ENCODE assay signal across 1 cellular context in the genomic region with DNA sequence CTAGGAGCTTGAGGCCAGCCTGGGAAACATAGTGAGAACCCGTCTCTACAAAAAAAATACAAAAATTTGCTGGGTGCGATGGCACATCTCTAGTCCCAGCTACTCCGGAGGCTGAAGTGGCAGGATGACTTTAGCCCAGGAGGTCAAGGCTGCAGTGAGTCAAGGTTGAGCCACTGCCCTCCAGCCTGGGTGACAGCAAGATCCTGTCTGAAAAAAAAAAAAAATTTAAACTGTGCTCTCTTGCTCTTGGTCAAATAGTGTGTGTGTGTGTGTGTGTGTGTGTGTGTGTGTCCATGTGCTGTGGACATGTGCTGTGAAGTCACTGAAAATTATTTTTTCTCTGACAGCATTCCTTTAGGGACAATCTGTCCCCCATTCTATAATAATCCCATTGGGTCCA.
TF ChIP-seq lines count a peak whose summit lies in the region.

No MANE protein-coding gene starts in this region.

TF ChIP-seq in HepG2, 621 proteins besides CTCF, POLR2A, EP300 and RAD21 (continued from another document and continues in another):
- TF ChIP-seq, protein P1, sequence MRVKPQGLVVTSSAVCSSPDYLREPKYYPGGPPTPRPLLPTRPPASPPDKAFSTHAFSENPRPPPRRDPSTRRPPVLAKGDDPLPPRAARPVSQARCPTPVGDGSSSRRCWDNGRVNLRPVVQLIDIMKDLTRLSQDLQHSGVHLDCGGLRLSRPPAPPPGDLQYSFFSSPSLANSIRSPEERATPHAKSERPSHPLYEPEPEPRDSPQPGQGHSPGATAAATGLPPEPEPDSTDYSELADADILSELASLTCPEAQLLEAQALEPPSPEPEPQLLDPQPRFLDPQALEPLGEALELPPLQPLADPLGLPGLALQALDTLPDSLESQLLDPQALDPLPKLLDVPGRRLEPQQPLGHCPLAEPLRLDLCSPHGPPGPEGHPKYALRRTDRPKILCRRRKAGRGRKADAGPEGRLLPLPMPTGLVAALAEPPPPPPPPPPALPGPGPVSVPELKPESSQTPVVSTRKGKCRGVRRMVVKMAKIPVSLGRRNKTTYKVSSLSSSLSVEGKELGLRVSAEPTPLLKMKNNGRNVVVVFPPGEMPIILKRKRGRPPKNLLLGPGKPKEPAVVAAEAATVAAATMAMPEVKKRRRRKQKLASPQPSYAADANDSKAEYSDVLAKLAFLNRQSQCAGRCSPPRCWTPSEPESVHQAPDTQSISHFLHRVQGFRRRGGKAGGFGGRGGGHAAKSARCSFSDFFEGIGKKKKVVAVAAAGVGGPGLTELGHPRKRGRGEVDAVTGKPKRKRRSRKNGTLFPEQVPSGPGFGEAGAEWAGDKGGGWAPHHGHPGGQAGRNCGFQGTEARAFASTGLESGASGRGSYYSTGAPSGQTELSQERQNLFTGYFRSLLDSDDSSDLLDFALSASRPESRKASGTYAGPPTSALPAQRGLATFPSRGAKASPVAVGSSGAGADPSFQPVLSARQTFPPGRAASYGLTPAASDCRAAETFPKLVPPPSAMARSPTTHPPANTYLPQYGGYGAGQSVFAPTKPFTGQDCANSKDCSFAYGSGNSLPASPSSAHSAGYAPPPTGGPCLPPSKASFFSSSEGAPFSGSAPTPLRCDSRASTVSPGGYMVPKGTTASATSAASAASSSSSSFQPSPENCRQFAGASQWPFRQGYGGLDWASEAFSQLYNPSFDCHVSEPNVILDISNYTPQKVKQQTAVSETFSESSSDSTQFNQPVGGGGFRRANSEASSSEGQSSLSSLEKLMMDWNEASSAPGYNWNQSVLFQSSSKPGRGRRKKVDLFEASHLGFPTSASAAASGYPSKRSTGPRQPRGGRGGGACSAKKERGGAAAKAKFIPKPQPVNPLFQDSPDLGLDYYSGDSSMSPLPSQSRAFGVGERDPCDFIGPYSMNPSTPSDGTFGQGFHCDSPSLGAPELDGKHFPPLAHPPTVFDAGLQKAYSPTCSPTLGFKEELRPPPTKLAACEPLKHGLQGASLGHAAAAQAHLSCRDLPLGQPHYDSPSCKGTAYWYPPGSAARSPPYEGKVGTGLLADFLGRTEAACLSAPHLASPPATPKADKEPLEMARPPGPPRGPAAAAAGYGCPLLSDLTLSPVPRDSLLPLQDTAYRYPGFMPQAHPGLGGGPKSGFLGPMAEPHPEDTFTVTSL (CRISPR knock-in tag; IDR thresholded peaks at IDR 0.05; ENCODE audit: borderline replicate concordance): peak; percentile 77; the same call in 1 of the 2 replicates
- TF ChIP-seq PITX1 (CRISPR knock-in tag; IDR thresholded peaks at IDR 0.05) (peak; percentile 25; the same call in 1 of the 2 replicates), REPIN1 (CRISPR knock-in tag; IDR thresholded peaks at IDR 0.05; ENCODE audit: borderline replicate concordance, low read depth) (no peak), ZMYM3 (CRISPR knock-in tag; IDR thresholded peaks at IDR 0.05) (peak; percentile 52), RELA (CRISPR knock-in tag; IDR thresholded peaks at IDR 0.05) (no peak), AGO2 (optimal IDR thresholded peaks at IDR 0.05; ENCODE audit: low read depth, low read length) (no peak), ZNF260 (CRISPR knock-in tag; IDR thresholded peaks at IDR 0.05; ENCODE audit: borderline replicate concordance, low read depth) (no peak), ZFY (CRISPR knock-in tag; IDR thresholded peaks at IDR 0.05) (no peak), SALL1 (CRISPR knock-in tag; IDR thresholded peaks at IDR 0.05) (peak; percentile 81), CHD4 (IDR thresholded peaks at IDR 0.05; ENCODE audit: borderline replicate concordance, low read length) (no peak), NR2F2 (IDR thresholded peaks at IDR 0.05; ENCODE audit: borderline replicate concordance, low read depth) (peak; percentile 55; the same call in 1 of the 2 replicates), NFKB2 (CRISPR knock-in tag; IDR thresholded peaks at IDR 0.05; ENCODE audit: borderline replicate concordance) (no peak), MYC (CRISPR knock-in tag; IDR thresholded peaks at IDR 0.05; ENCODE audit: borderline replicate concordance) (0 out of 2 replicates have a peak, but pooled peaks have one; percentile 33), FOXO1 (CRISPR knock-in tag; IDR thresholded peaks at IDR 0.05) (no peak), RXRB (CRISPR knock-in tag; IDR thresholded peaks at IDR 0.05; ENCODE audit: borderline replicate concordance) (peak; percentile 62; the same call in 1 of the 2 replicates), PHF21A (CRISPR knock-in tag; IDR thresholded peaks at IDR 0.05) (0 out of 2 replicates have a peak, but pooled peaks have one; percentile 43), SRSF1 (optimal IDR thresholded peaks at IDR 0.05; ENCODE audit: low read depth, low read length) (no peak), ZNF234 (CRISPR knock-in tag; conservative IDR thresholded peaks at IDR 0.05) (no peak), ZNF569 (CRISPR knock-in tag; IDR thresholded peaks at IDR 0.05; ENCODE audit: borderline replicate concordance) (no peak), ZSCAN12 (CRISPR knock-in tag; IDR thresholded peaks at IDR 0.05) (no peak), MAFF (IDR thresholded peaks at IDR 0.05; ENCODE audit: low read depth, low read length) (no peak), MYNN (CRISPR knock-in tag; IDR thresholded peaks at IDR 0.05; ENCODE audit: low read depth) (no peak)
- TF ChIP-seq, protein P2, sequence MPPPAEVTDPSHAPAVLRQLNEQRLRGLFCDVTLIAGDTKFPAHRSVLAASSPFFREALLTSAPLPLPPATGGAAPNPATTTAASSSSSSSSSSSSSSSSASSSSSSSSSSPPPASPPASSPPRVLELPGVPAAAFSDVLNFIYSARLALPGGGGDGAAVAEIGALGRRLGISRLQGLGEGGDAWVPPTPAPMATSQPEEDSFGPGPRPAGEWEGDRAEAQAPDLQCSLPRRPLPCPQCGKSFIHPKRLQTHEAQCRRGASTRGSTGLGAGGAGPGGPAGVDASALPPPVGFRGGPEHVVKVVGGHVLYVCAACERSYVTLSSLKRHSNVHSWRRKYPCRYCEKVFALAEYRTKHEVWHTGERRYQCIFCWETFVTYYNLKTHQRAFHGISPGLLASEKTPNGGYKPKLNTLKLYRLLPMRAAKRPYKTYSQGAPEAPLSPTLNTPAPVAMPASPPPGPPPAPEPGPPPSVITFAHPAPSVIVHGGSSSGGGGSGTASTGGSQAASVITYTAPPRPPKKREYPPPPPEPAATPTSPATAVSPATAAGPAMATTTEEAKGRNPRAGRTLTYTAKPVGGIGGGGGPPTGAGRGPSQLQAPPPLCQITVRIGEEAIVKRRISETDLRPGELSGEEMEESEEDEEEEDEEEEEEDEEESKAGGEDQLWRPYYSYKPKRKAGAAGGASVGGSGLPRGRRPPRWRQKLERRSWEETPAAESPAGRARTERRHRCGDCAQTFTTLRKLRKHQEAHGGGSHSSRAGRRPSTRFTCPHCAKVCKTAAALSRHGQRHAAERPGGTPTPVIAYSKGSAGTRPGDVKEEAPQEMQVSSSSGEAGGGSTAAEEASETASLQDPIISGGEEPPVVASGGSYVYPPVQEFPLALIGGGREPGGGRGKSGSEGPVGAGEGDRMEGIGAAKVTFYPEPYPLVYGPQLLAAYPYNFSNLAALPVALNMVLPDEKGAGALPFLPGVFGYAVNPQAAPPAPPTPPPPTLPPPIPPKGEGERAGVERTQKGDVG (CRISPR knock-in tag; IDR thresholded peaks at IDR 0.05; ENCODE audit: borderline replicate concordance): no peak
- TF ChIP-seq, protein P3, sequence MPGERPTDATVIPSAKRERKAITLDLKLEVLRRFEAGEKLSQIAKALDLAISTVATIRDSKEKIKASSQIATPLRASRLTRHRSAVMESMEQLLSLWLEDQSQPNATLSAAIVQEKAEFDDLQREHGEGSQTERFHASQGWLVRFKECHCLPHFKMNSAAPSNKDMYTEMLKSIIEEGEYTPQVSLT (CRISPR knock-in tag; IDR thresholded peaks at IDR 0.05; ENCODE audit: borderline replicate concordance, low read depth): no peak
- TF ChIP-seq, protein P4, sequence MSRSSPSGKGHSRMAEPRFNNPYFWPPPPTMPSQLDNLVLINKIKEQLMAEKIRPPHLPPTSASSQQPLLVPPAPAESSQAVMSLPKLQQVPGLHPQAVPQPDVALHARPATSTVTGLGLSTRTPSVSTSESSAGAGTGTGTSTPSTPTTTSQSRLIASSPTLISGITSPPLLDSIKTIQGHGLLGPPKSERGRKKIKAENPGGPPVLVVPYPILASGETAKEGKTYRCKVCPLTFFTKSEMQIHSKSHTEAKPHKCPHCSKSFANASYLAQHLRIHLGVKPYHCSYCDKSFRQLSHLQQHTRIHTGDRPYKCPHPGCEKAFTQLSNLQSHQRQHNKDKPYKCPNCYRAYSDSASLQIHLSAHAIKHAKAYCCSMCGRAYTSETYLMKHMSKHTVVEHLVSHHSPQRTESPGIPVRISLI (CRISPR knock-in tag; IDR thresholded peaks at IDR 0.05; ENCODE audit: borderline replicate concordance): peak; percentile 94
- TF ChIP-seq, protein P5, sequence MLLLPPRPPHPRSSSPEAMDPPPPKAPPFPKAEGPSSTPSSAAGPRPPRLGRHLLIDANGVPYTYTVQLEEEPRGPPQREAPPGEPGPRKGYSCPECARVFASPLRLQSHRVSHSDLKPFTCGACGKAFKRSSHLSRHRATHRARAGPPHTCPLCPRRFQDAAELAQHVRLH (CRISPR knock-in tag; IDR thresholded peaks at IDR 0.05; ENCODE audit: borderline replicate concordance, low read depth): no peak
- TF ChIP-seq, protein P6, sequence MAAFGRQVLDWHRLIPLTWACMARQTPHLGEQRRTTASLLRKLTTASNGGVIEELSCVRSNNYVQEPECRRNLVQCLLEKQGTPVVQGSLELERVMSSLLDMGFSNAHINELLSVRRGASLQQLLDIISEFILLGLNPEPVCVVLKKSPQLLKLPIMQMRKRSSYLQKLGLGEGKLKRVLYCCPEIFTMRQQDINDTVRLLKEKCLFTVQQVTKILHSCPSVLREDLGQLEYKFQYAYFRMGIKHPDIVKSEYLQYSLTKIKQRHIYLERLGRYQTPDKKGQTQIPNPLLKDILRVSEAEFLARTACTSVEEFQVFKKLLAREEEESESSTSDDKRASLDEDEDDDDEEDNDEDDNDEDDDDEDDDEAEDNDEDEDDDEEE (CRISPR knock-in tag; IDR thresholded peaks at IDR 0.05): no peak
- TF ChIP-seq, protein P7, sequence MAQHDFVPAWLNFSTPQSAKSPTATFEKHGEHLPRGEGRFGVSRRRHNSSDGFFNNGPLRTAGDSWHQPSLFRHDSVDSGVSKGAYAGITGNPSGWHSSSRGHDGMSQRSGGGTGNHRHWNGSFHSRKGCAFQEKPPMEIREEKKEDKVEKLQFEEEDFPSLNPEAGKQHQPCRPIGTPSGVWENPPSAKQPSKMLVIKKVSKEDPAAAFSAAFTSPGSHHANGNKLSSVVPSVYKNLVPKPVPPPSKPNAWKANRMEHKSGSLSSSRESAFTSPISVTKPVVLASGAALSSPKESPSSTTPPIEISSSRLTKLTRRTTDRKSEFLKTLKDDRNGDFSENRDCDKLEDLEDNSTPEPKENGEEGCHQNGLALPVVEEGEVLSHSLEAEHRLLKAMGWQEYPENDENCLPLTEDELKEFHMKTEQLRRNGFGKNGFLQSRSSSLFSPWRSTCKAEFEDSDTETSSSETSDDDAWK (CRISPR knock-in tag; IDR thresholded peaks at IDR 0.05): no peak
- TF ChIP-seq, protein P8, sequence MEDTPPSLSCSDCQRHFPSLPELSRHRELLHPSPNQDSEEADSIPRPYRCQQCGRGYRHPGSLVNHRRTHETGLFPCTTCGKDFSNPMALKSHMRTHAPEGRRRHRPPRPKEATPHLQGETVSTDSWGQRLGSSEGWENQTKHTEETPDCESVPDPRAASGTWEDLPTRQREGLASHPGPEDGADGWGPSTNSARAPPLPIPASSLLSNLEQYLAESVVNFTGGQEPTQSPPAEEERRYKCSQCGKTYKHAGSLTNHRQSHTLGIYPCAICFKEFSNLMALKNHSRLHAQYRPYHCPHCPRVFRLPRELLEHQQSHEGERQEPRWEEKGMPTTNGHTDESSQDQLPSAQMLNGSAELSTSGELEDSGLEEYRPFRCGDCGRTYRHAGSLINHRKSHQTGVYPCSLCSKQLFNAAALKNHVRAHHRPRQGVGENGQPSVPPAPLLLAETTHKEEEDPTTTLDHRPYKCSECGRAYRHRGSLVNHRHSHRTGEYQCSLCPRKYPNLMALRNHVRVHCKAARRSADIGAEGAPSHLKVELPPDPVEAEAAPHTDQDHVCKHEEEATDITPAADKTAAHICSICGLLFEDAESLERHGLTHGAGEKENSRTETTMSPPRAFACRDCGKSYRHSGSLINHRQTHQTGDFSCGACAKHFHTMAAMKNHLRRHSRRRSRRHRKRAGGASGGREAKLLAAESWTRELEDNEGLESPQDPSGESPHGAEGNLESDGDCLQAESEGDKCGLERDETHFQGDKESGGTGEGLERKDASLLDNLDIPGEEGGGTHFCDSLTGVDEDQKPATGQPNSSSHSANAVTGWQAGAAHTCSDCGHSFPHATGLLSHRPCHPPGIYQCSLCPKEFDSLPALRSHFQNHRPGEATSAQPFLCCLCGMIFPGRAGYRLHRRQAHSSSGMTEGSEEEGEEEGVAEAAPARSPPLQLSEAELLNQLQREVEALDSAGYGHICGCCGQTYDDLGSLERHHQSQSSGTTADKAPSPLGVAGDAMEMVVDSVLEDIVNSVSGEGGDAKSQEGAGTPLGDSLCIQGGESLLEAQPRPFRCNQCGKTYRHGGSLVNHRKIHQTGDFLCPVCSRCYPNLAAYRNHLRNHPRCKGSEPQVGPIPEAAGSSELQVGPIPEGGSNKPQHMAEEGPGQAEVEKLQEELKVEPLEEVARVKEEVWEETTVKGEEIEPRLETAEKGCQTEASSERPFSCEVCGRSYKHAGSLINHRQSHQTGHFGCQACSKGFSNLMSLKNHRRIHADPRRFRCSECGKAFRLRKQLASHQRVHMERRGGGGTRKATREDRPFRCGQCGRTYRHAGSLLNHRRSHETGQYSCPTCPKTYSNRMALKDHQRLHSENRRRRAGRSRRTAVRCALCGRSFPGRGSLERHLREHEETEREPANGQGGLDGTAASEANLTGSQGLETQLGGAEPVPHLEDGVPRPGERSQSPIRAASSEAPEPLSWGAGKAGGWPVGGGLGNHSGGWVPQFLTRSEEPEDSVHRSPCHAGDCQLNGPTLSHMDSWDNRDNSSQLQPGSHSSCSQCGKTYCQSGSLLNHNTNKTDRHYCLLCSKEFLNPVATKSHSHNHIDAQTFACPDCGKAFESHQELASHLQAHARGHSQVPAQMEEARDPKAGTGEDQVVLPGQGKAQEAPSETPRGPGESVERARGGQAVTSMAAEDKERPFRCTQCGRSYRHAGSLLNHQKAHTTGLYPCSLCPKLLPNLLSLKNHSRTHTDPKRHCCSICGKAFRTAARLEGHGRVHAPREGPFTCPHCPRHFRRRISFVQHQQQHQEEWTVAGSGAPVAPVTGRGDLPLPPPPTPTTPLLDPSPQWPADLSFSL (CRISPR knock-in tag; IDR thresholded peaks at IDR 0.05): peak; percentile 78
- TF ChIP-seq, protein P9, sequence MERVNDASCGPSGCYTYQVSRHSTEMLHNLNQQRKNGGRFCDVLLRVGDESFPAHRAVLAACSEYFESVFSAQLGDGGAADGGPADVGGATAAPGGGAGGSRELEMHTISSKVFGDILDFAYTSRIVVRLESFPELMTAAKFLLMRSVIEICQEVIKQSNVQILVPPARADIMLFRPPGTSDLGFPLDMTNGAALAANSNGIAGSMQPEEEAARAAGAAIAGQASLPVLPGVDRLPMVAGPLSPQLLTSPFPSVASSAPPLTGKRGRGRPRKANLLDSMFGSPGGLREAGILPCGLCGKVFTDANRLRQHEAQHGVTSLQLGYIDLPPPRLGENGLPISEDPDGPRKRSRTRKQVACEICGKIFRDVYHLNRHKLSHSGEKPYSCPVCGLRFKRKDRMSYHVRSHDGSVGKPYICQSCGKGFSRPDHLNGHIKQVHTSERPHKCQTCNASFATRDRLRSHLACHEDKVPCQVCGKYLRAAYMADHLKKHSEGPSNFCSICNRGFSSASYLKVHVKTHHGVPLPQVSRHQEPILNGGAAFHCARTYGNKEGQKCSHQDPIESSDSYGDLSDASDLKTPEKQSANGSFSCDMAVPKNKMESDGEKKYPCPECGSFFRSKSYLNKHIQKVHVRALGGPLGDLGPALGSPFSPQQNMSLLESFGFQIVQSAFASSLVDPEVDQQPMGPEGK (CRISPR knock-in tag; IDR thresholded peaks at IDR 0.05): no peak
